17 cellular contexts compared by ENCODE assay signal in genomic region chr11:62778441-62778840, GRCh38. TPM values are rescaled to one million over a fixed set of nuclear protein-coding genes. Genes with fewer than 3 reads are reported as not detected.
DNase-seq lines count a peak whose midpoint lies in the region; TF ChIP-seq lines count a peak whose summit lies in the region.
"Had no signal": no experiment of that assay in that cellular context is flagged by ENCODE, and none has a peak within 500 bp of the region (broad histone marks: within the 10 kb centered on the region; RNA-seq: fewer than 3 reads in every experiment).

No MANE protein-coding gene starts in this region.

- intact Hi-C loops in dendritic cell treated with granulocyte-macrophage colony-stimulating factor and Interleukin-4, amounts not matched to agents 40 ng/mL and 50 ng/mL, for 4 days (cut with micrococcal nuclease), result no loop called here
- intact Hi-C loops in Caco-2 (cut with micrococcal nuclease; ENCODE audit: unreplicated experiment), result no loop called here

- CTCF ChIA-PET in Caco-2 (lab: Charles Lee), result no interaction called here

- peaks cover 3% of the 10 kb centered on the region for H3K23me2 ChIP-seq in H9 (ENCODE audit: insufficient read length, low read depth, low read length, poor library complexity, severe bottlenecking)

- H3K14ac ChIP-seq in H9 (ENCODE audit: insufficient read depth, low read length), result no peak overlapping the region

- POLR2A ChIA-PET in Caco-2 (lab: Charles Lee), result no interaction called here

- H4K20me1 ChIP-seq in BLaER1, result no peaks in the 10 kb centered on the region
- no peaks in the 10 kb centered on the region for H4K20me1 ChIP-seq in H9 (ENCODE audit: control insufficient read depth, insufficient read depth, insufficient read length)

- H2AK5ac ChIP-seq in H9 (ENCODE audit: insufficient read length, low read length), result no peak overlapping the region

- H3K27ac ChIP-seq in BLaER1, result no peak overlapping the region
- H3K27ac ChIP-seq in H9 (ENCODE audit: insufficient read length, low read depth, low read length), result no peak overlapping the region
- H3K27ac ChIP-seq: colonic mucosa, spleen, upper lobe of left lung had no signal

- H3K4me1 Mint-ChIP-seq in H9 (no peaks in the 10 kb centered on the region), Caco-2 (ENCODE audit: low read depth, unreplicated experiment) (no peaks in the 10 kb centered on the region)
- peaks cover 36% of the 10 kb centered on the region for H3K4me1 Mint-ChIP-seq in dendritic cell treated with granulocyte-macrophage colony-stimulating factor and Interleukin-4, amounts not matched to agents 40 ng/mL and 50 ng/mL, for 4 days (ENCODE audit: low read depth)

- no peaks in the 10 kb centered on the region for H3K27me3 Mint-ChIP-seq in H9 (ENCODE audit: low read depth)
- H3K27me3 Mint-ChIP-seq in dendritic cell treated with granulocyte-macrophage colony-stimulating factor and Interleukin-4, amounts not matched to agents 40 ng/mL and 50 ng/mL, for 4 days, result no peaks in the 10 kb centered on the region
- H3K27me3 Mint-ChIP-seq in Caco-2 (ENCODE audit: insufficient read depth, unreplicated experiment), result no peaks in the 10 kb centered on the region
- H3K27me3 Mint-ChIP-seq: activated naive CD8-positive, alpha-beta T cell had no signal

- no peak overlapping the region for H3K4me3 ChIP-seq in BLaER1
- no peak overlapping the region for H3K4me3 ChIP-seq in Caco-2 (ENCODE audit: low read depth, low read length)
- H3K4me3 ChIP-seq: colonic mucosa, spleen, upper lobe of left lung had no signal

- H3K9ac ChIP-seq in BLaER1 (0 out of 2 replicates have a peak overlapping the region, but pooled peaks have one; percentile 24), H9 (ENCODE audit: extremely low read depth, insufficient read length, low read length) (no peak overlapping the region)

- WGBS in H9 (ENCODE audit: extremely low coverage, insufficient read length, low lambda C conversion rate), result no CpG with 5 or more reads among the region's 3 CpGs

- peaks cover 3% of the 10 kb centered on the region; the same call in 1 of the 2 replicates for H3K79me2 ChIP-seq in H9 (ENCODE audit: insufficient read depth, low read length)

- no peak overlapping the region for H2AFZ ChIP-seq in H9 (ENCODE audit: low read length)

- H3K27ac Mint-ChIP-seq in H9, result peak overlapping the region in 2 of 3 experiments; percentile 59 to 63; a peak in 2 of 7 replicates
- H3K27ac Mint-ChIP-seq in dendritic cell treated with granulocyte-macrophage colony-stimulating factor and Interleukin-4, amounts not matched to agents 40 ng/mL and 50 ng/mL, for 4 days, result peak overlapping the region; percentile 70
- no peak overlapping the region for H3K27ac Mint-ChIP-seq in Caco-2 (ENCODE audit: unreplicated experiment)
- H3K27ac Mint-ChIP-seq: activated naive CD8-positive, alpha-beta T cell had no signal

- H3K23ac ChIP-seq in H9 (ENCODE audit: insufficient read length, low read depth, low read length), result no peak overlapping the region

- no peak overlapping the region for H3K4ac ChIP-seq in H9 (ENCODE audit: low read depth, low read length)

- no TSS peak for BruUV-seq in Caco-2 (replicated peaks; lab: Mats Ljungman, UMichigan)

- no peak overlapping the region for H2BK20ac ChIP-seq in H9 (ENCODE audit: low read depth, low read length, poor library complexity, severe bottlenecking)

- H3K36me3 ChIP-seq in BLaER1, result peaks cover 78% of the 10 kb centered on the region
- peaks cover 3% of the 10 kb centered on the region for H3K36me3 ChIP-seq in Caco-2 (ENCODE audit: control insufficient read depth, insufficient read depth, low read length)

- no peak overlapping the region for H4K5ac ChIP-seq in H9 (ENCODE audit: insufficient read length, low read depth, low read length)

- H3T11ph ChIP-seq in H9 (ENCODE audit: low read length), result no peak overlapping the region

- H3K27me3 ChIP-seq in BLaER1 (no peaks in the 10 kb centered on the region), H9 (ENCODE audit: insufficient read depth, low read length) (no peaks in the 10 kb centered on the region), Caco-2 (replicated peaks; ENCODE audit: control insufficient read depth, insufficient read depth, low read length) (no peaks in the 10 kb centered on the region)
- H3K27me3 ChIP-seq: colonic mucosa, spleen, upper lobe of left lung had no signal

- H2BK12ac ChIP-seq in H9 (ENCODE audit: insufficient read length, low read depth, low read length), result no peak overlapping the region

- H2BK120ac ChIP-seq in H9 (ENCODE audit: low read depth, low read length, poor library complexity, severe bottlenecking), result no peak overlapping the region

- TF ChIP-seq CTCF in H9 (conservative IDR thresholded peaks at IDR 0.05), result no peak
- no peak for TF ChIP-seq CTCF in Caco-2 (IDR thresholded peaks at IDR 0.05; ENCODE audit: insufficient read depth in 1 of 2, low read depth in 1 of 2, low read length in 1 of 2, severe bottlenecking in 1 of 2, unreplicated experiment in 1 of 2)

- H4K91ac ChIP-seq in H9 (ENCODE audit: insufficient read length, low read depth, low read length), result no peak overlapping the region

- no peaks in the 10 kb centered on the region for H3K9me3 ChIP-seq in BLaER1
- no peaks in the 10 kb centered on the region for H3K9me3 ChIP-seq in H9 (ENCODE audit: control insufficient read depth, low read depth, low read length)
- no peaks in the 10 kb centered on the region for H3K9me3 ChIP-seq in Caco-2
- H3K9me3 ChIP-seq: colonic mucosa, spleen, upper lobe of left lung had no signal

- H4K8ac ChIP-seq in H9 (replicated peaks; ENCODE audit: insufficient read length, low read depth, low read length), result no peak overlapping the region

- no peak overlapping the region; a peak in 1 of 5 replicates for H3K4me3 Mint-ChIP-seq in H9
- H3K4me3 Mint-ChIP-seq in dendritic cell treated with granulocyte-macrophage colony-stimulating factor and Interleukin-4, amounts not matched to agents 40 ng/mL and 50 ng/mL, for 4 days, result no peak overlapping the region
- no peak overlapping the region for H3K4me3 Mint-ChIP-seq in Caco-2 (ENCODE audit: unreplicated experiment)
- H3K4me3 Mint-ChIP-seq: activated naive CD8-positive, alpha-beta T cell had no signal

- no peak overlapping the region for H3K56ac ChIP-seq in H9 (ENCODE audit: insufficient read length, low read depth, low read length)

- H2BK15ac ChIP-seq in H9 (ENCODE audit: low read depth, low read length), result no peak overlapping the region

- no peak overlapping the region for H3K4me2 ChIP-seq in BLaER1
- no peak overlapping the region for H3K4me2 ChIP-seq in H9 (ENCODE audit: insufficient read depth, insufficient read length, low read length)

- H3K4me1 ChIP-seq in BLaER1, result peaks cover 5% of the 10 kb centered on the region; the same call in 1 of the 2 replicates
- no peaks in the 10 kb centered on the region for H3K4me1 ChIP-seq in H9 (ENCODE audit: insufficient read depth, low read length)
- no peaks in the 10 kb centered on the region for H3K4me1 ChIP-seq in Caco-2
- H3K4me1 ChIP-seq: colonic mucosa, upper lobe of left lung had no signal

- DNase-seq in H9 (no peak), HT-29 (ENCODE audit: low spot score) (no peak), Caco-2 (no peak)
- DNase-seq: activated CD4-positive, alpha-beta T cell treated with anti-CD3 and anti-CD28 coated beads for 4 hours; colonic mucosa; glutamatergic neuron; KBM-7; NCI-H2171 treated with DMSO at 0.1 percent for 48 hours; NCI-H69; retina; spleen; stimulated activated CD4-positive, alpha-beta T cell treated with anti-CD3 and anti-CD28 coated beads, Interleukin-4, amount 100 ng/mL, for 24 hours; SW 1271; upper lobe of left lung had no signal

- H3K9me3 Mint-ChIP-seq in H9 (no peaks in the 10 kb centered on the region), Caco-2 (ENCODE audit: unreplicated experiment) (no peaks in the 10 kb centered on the region)
- H3K9me3 Mint-ChIP-seq in dendritic cell treated with granulocyte-macrophage colony-stimulating factor and Interleukin-4, amounts not matched to agents 40 ng/mL and 50 ng/mL, for 4 days, result no peaks in the 10 kb centered on the region

- no peak overlapping the region for H3K18ac ChIP-seq in H9 (ENCODE audit: insufficient read length, low read depth, low read length)

- H2BK5ac ChIP-seq in H9 (ENCODE audit: insufficient read length, low read length), result no peak overlapping the region

- H3K79me1 ChIP-seq in H9 (ENCODE audit: insufficient read depth, low read depth, low read length, poor library complexity, severe bottlenecking), result no peaks in the 10 kb centered on the region

- H3K36me3 Mint-ChIP-seq in H9 (ENCODE audit: insufficient read depth in 1 of 3, low read depth in 3 of 3) (peaks cover 44 to 81% (median 68%) of the 10 kb centered on the region in 3 experiments), Caco-2 (ENCODE audit: insufficient read depth, unreplicated experiment) (peaks cover 48% of the 10 kb centered on the region)
- peaks cover 92% of the 10 kb centered on the region for H3K36me3 Mint-ChIP-seq in dendritic cell treated with granulocyte-macrophage colony-stimulating factor and Interleukin-4, amounts not matched to agents 40 ng/mL and 50 ng/mL, for 4 days (ENCODE audit: low read depth)
- H3K36me3 Mint-ChIP-seq: activated naive CD8-positive, alpha-beta T cell had no signal

RNA-seq across cellular contexts. Expression of gene TAF6L, which starts 7.2 kb away (rescaled TPM):
- 37.7 and 44.2 TPM in 2 replicates for total RNA-seq in H9 (2021)
- 57.9 and 71.7 TPM in 2 replicates for total RNA-seq in HT-29 (2014; rRNA removed; shearing (Covaris generic))
- 26.8 and 30.1 TPM in 2 replicates for total RNA-seq in Caco-2 (2022)

RNA-seq across cellular contexts. Expression of gene TMEM179B, which starts 8.8 kb away (rescaled TPM):
- total RNA-seq in H9 (2021) (25.0 and 25.5 TPM in 2 replicates), Caco-2 (2022) (59.9 and 68.4 TPM in 2 replicates)
- 87.6 and 114 TPM in 2 replicates for total RNA-seq in HT-29 (2014; rRNA removed; shearing (Covaris generic))

RNA-seq across cellular contexts. Expression of gene TMEM223, which starts 13.4 kb away (rescaled TPM):
- total RNA-seq in H9 (2021) (21.7 and 22.2 TPM in 2 replicates), Caco-2 (2022) (22.7 and 28.1 TPM in 2 replicates)
- total RNA-seq in HT-29 (2014; rRNA removed; shearing (Covaris generic)), result 77.3 and 79.3 TPM in 2 replicates

RNA-seq across cellular contexts. Expression of gene POLR2G, which starts 17.1 kb away (rescaled TPM):
- total RNA-seq in H9 (2021) (126 and 129 TPM in 2 replicates), Caco-2 (2022) (139 TPM in 2 replicates)
- total RNA-seq in HT-29 (2014; rRNA removed; shearing (Covaris generic)), result 138 and 141 TPM in 2 replicates

RNA-seq across cellular contexts. Expression of gene ZBTB3, which starts 24.5 kb away (rescaled TPM):
- total RNA-seq in H9 (2021) (39.7 and 43.4 TPM in 2 replicates), Caco-2 (2022) (8.2 and 10.9 TPM in 2 replicates)
- total RNA-seq in HT-29 (2014; rRNA removed; shearing (Covaris generic)), result 10.6 and 13.1 TPM in 2 replicates
